ENCODE assay signal across 23 cellular contexts in genomic region chr2:48724278-48724677, GRCh38. TPM values are rescaled to one million over a fixed set of nuclear protein-coding genes. Genes with fewer than 3 reads are reported as not detected.
"Had no signal": no experiment of that assay in that cellular context is flagged by ENCODE, and none has a peak within 500 bp of the region (broad histone marks: within the 10 kb centered on the region; RNA-seq: fewer than 3 reads in every experiment).

No MANE protein-coding gene starts in this region.

- H3K4me3 ChIP-seq: MG63, SJSA1, SK-N-MC had no signal

- ATAC-seq: Panc1, PC-3 had no signal

- H3K27me3 ChIP-seq: MG63, SJSA1 had no signal

- H3K9me3 ChIP-seq: MG63, SJSA1 had no signal

- H3K36me3 ChIP-seq: MG63, SJSA1 had no signal

- DNase-seq: Karpas-422, KG1, MG63, NCI-H1092 treated with DMSO at 0.1 percent for 48 hours, NCI-H1436 treated with DMSO at 0.1 percent for 48 hours, NCI-H1694, NCI-H187 treated with DMSO at 0.1 percent for 48 hours, NCI-H2029 treated with DMSO at 0.1 percent for 48 hours, NCI-H2171, NCI-H226, NCI-H446, NCI-H510A, NCI-H524 treated with DMSO at 0.1 percent for 48 hours, NCI-H69, NCI-H774, PC-3, SIG-M5 had no signal

- H3K27ac ChIP-seq: RWPE1, SJSA1, SK-N-MC had no signal

RNA-seq across cellular contexts. Expression of gene LHCGR, which starts 31.2 kb away (rescaled TPM):
- total RNA-seq: HT-29, OCI-LY7, PC-3, SJSA1 had no signal
